In the genomic region with DNA sequence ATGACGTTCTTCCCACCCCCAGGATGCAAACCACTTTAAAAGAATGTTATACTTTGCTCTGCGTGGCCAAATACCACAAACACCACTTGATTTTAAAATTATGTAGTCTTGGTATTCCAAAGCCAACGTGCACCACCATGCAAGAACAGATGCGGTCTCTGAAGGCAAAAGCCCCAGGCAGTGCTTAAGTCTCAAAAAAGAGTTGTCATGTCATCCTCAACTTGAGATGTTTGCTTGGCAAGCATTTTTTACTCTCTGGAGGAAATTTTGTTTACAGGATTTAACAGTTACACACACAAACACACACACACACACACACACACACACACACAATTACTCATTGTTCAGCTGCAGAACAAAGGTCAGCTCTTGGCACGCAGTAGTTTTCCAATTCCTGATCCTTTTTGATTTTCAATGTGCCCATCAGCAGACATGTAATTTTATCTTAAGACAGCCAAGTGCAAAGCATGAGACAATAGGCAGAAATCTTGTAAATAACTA, we compare ENCODE assay signal across 1 cellular context.
TF ChIP-seq lines count a peak whose summit lies in the region.

No MANE protein-coding gene starts in this region.

TF ChIP-seq in WTC11, 78 proteins besides CTCF, POLR2A, EP300 and RAD21 (continued from another document):
- TF ChIP-seq ATF2 (CRISPR knock-in tag; IDR thresholded peaks at IDR 0.05; ENCODE audit: borderline replicate concordance, low read depth) (no peak), NFATC4 (CRISPR knock-in tag; IDR thresholded peaks at IDR 0.05) (no peak), HMGA2 (CRISPR knock-in tag; IDR thresholded peaks at IDR 0.05) (no peak), TEAD4 (CRISPR knock-in tag; IDR thresholded peaks at IDR 0.05) (no peak), E2F1 (CRISPR knock-in tag; IDR thresholded peaks at IDR 0.05) (no peak), CREB1 (CRISPR knock-in tag; IDR thresholded peaks at IDR 0.05) (no peak), SMAD4 (CRISPR knock-in tag; IDR thresholded peaks at IDR 0.05) (no peak), CREM (CRISPR knock-in tag; IDR thresholded peaks at IDR 0.05) (no peak), ZNF263 (CRISPR knock-in tag; IDR thresholded peaks at IDR 0.05; ENCODE audit: low read depth) (no peak), TP53 (CRISPR knock-in tag; IDR thresholded peaks at IDR 0.05) (no peak)
